ENCODE assay signal across 8 cellular contexts in the genomic region with DNA sequence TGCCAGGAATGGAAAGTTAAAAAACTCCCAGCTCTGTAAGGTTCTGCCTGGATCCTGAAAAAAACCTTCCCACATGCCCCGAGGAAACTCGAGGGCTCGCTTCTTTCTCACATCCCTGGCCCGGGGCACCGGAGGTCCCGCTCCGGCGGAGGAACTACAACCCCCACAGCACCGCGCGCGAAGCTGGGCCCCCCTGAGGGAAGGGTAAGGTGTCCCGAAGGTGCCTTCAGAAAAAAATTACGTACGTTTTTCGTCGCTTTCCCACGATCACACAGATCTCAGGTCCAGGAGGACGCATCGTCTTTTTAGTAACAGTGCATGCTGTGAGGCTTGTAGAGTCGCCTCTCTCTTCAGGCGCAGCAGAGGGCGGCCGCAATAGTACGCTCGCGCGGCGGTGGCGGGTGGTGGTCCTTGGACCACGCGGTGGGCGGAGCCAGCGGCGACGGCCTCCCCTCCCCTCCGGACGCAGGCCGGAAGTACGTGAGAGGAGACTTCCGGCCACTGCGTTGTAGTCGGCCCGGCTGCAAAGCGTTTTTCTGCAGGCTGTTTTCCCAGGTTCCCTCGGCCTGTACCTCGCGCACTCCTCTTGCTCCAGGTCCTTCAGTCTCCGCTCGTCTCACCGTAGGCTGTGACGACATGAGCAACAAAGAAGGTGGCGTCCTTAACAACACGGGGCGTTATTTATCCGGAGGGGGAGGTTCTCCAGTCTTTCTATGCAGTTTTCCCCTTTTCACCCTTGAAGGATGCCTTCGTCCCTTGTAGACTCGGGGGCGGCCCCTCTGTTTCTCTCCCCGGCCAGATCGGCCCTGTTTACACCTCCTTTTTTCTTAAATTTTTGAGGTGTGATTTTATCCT. TPM values are rescaled to one million over a fixed set of nuclear protein-coding genes. Genes with fewer than 3 reads are reported as not detected.
A peak's percentile ranks its signal among the peaks of the same experiment; 100 is the strongest.
DNase-seq lines count a peak whose midpoint lies in the region; ATAC-seq and TF ChIP-seq lines count a peak whose summit lies in the region.

A gene with protein sequence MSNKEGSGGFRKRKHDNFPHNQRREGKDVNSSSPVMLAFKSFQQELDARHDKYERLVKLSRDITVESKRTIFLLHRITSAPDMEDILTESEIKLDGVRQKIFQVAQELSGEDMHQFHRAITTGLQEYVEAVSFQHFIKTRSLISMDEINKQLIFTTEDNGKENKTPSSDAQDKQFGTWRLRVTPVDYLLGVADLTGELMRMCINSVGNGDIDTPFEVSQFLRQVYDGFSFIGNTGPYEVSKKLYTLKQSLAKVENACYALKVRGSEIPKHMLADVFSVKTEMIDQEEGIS (plus strand): TSS at position 495 of the 855 bp plus-strand sequence. CDS start 142 bp downstream, at position 637.

- DNase-seq in EH (ENCODE audit: low read depth) = peak; percentile 93
- DNase-seq in H4 (ENCODE audit: low spot score) = peak; percentile 88
- peak; percentile 91 for DNase-seq in LoVo (ENCODE audit: low spot score)
- peak; percentile 82 to 89 for DNase-seq in SHP77 (lab: John Stamatoyannopoulos, UW)
- peak; percentile 87 for DNase-seq in activated effector memory CD4-positive, alpha-beta T cell treated with Interleukin-2 at 50 U/mL for 16 hours
- DNase-seq in fibroblast of pulmonary artery (ENCODE audit: low read depth) = peak; percentile 95
- peak; percentile 96 for DNase-seq in natural killer cell treated with Interleukin-12 subunit alpha and Interleukin-12 subunit beta and Interleukin-15 and Interleukin-18, amount 100 ng/mL, for 72 hours (ENCODE audit: low spot score)
- DNase-seq in stimulated activated naive CD8-positive, alpha-beta T cell treated with anti-CD3 and anti-CD28 coated beads, Interleukin-15, Interleukin-2, amounts not matched to agents 100 U/mL and 50 U/mL, for 24 hours = peak; percentile 92

- no peaks in the 10 kb centered on the region for H3K9me3 Mint-ChIP-seq in natural killer cell treated with Interleukin-12 subunit alpha and Interleukin-12 subunit beta and Interleukin-15 and Interleukin-18, amount 100 ng/mL, for 72 hours

- H3K27me3 Mint-ChIP-seq in natural killer cell treated with Interleukin-12 subunit alpha and Interleukin-12 subunit beta and Interleukin-15 and Interleukin-18, amount 100 ng/mL, for 72 hours = peaks cover 0 to 3% of the 10 kb centered on the region in 2 donors

- H3K4me3 Mint-ChIP-seq in natural killer cell treated with Interleukin-12 subunit alpha and Interleukin-12 subunit beta and Interleukin-15 and Interleukin-18, amount 100 ng/mL, for 72 hours = peak within 1 kb of the TSS; percentile 98

- ATAC-seq in natural killer cell treated with Interleukin-12 subunit alpha and Interleukin-12 subunit beta and Interleukin-15 and Interleukin-18, amount 100 ng/mL, for 72 hours = peak; percentile 97 to 99
- ATAC-seq in stimulated activated naive CD8-positive, alpha-beta T cell treated with anti-CD3 and anti-CD28 coated beads, Interleukin-15, Interleukin-2, amounts not matched to agents 100 U/mL and 50 U/mL, for 24 hours = peak; percentile 97

- peaks cover 32 to 42% of the 10 kb centered on the region in 2 donors for H3K4me1 Mint-ChIP-seq in natural killer cell treated with Interleukin-12 subunit alpha and Interleukin-12 subunit beta and Interleukin-15 and Interleukin-18, amount 100 ng/mL, for 72 hours (ENCODE audit: low read depth in 2 of 2)

- TF ChIP-seq CTCF in fibroblast of pulmonary artery (IDR thresholded peaks at IDR 0.05; ENCODE audit: low read length, missing control alignments) = no peak

- peak within 1 kb of the TSS; percentile 94 for H3K4me3 ChIP-seq in fibroblast of pulmonary artery (replicated peaks; ENCODE audit: low read depth, low read length)

- peak within 1 kb of the TSS; percentile 97 to 98 for H3K27ac Mint-ChIP-seq in natural killer cell treated with Interleukin-12 subunit alpha and Interleukin-12 subunit beta and Interleukin-15 and Interleukin-18, amount 100 ng/mL, for 72 hours

- H3K36me3 Mint-ChIP-seq in natural killer cell treated with Interleukin-12 subunit alpha and Interleukin-12 subunit beta and Interleukin-15 and Interleukin-18, amount 100 ng/mL, for 72 hours = peaks cover 12% of the 10 kb centered on the region

RNA-seq across cellular contexts. Expression of the gene that starts here (rescaled TPM):
- total RNA-seq in H4 (2014; rRNA removed; shearing (Covaris generic)) = 36.5 and 40.5 TPM in 2 replicates
- total RNA-seq in natural killer cell treated with Interleukin-12 subunit alpha and Interleukin-12 subunit beta and Interleukin-15 and Interleukin-18, amount 100 ng/mL, for 72 hours = 10 to 100 TPM; 32.3 to 55.2 TPM

Comparison
In these comparisons a context has a peak if more than half of its experiments do, and no peak if none do; other contexts are left out.
1. Peak in every context shown above with its lines: DNase-seq, ATAC-seq and H3K4me3 ChIP-seq.